Comparison of ENCODE assay signal across 12 cellular contexts in genomic region chr2:134169788-134170187, GRCh38.
DNase-seq lines count a peak whose midpoint lies in the region; ATAC-seq lines count a peak whose summit lies in the region.
"Had no signal": no experiment of that assay in that cellular context is flagged by ENCODE, and none has a peak within 500 bp of the region (broad histone marks: within the 10 kb centered on the region; RNA-seq: fewer than 3 reads in every experiment).

No MANE protein-coding gene starts in this region.

- no peaks in the 10 kb centered on the region for H3K27me3 Mint-ChIP-seq in naive thymus-derived CD4-positive, alpha-beta T cell
- H3K27me3 Mint-ChIP-seq: natural killer cell treated with Interleukin-12 subunit alpha and Interleukin-12 subunit beta and Interleukin-15 and Interleukin-18, amount 100 ng/mL, for 72 hours had no signal

- no peaks in the 10 kb centered on the region for H3K27me3 ChIP-seq in naive thymus-derived CD4-positive, alpha-beta T cell (ENCODE audit: control insufficient read depth in 2 of 2, insufficient read depth in 2 of 2, low read length in 2 of 2)

- no peak overlapping the region for H3K4me3 Mint-ChIP-seq in naive thymus-derived CD4-positive, alpha-beta T cell
- H3K4me3 Mint-ChIP-seq: natural killer cell treated with Interleukin-12 subunit alpha and Interleukin-12 subunit beta and Interleukin-15 and Interleukin-18, amount 100 ng/mL, for 72 hours had no signal

- no peak overlapping the region for H3K4me3 ChIP-seq in naive thymus-derived CD4-positive, alpha-beta T cell (ENCODE audit: low read length)
- H3K4me3 ChIP-seq: PC-9, thoracic aorta had no signal

- H3K9me3 ChIP-seq in naive thymus-derived CD4-positive, alpha-beta T cell (ENCODE audit: control insufficient read depth in 2 of 3, low read length in 3 of 3) = no peaks in the 10 kb centered on the region
- H3K9me3 ChIP-seq: thoracic aorta had no signal

- peaks cover 19 to 90% (median 77%) of the 10 kb centered on the region in 7 donors for H3K4me1 Mint-ChIP-seq in naive thymus-derived CD4-positive, alpha-beta T cell

- no peaks in the 10 kb centered on the region for H3K36me3 ChIP-seq in naive thymus-derived CD4-positive, alpha-beta T cell (ENCODE audit: control insufficient read depth in 2 of 3, insufficient read depth in 3 of 3, low read length in 3 of 3)
- H3K36me3 ChIP-seq: thoracic aorta had no signal

- H3K36me3 Mint-ChIP-seq in naive thymus-derived CD4-positive, alpha-beta T cell = peaks cover 0 to 14% (median 0%) of the 10 kb centered on the region in 5 donors
- H3K36me3 Mint-ChIP-seq: natural killer cell treated with Interleukin-12 subunit alpha and Interleukin-12 subunit beta and Interleukin-15 and Interleukin-18, amount 100 ng/mL, for 72 hours had no signal

- POLR2A ChIA-PET in naive thymus-derived CD4-positive, alpha-beta T cell (lab: Charles Lee) = interaction anchor here (0.6 kb wide), 2 partner anchors 26 to 34 kb away, joined by 3 read pairs; no protein-coding TSS in a partner anchor

- no peak overlapping the region for H3K27ac ChIP-seq in naive thymus-derived CD4-positive, alpha-beta T cell (ENCODE audit: low read depth, low read length)
- H3K27ac ChIP-seq: PC-9, thoracic aorta had no signal

- ATAC-seq in GM18519 (IDR thresholded peaks at IDR 0.05; ENCODE audit: low FRiP score, unreplicated experiment) (peak; percentile 59), GM21423 (IDR thresholded peaks at IDR 0.05; ENCODE audit: unreplicated experiment) (peak; percentile 52), HG03521 (IDR thresholded peaks at IDR 0.05; ENCODE audit: unreplicated experiment) (peak; percentile 47), GM21526 (IDR thresholded peaks at IDR 0.05; ENCODE audit: low FRiP score, unreplicated experiment) (no peak)
- ATAC-seq in naive thymus-derived CD4-positive, alpha-beta T cell = no peak

- DNase-seq in naive thymus-derived CD4-positive, alpha-beta T cell = no peak
- DNase-seq in OCI-M2 (lab: John Stamatoyannopoulos, UW; ENCODE audit: unreplicated experiment) = no peak
- DNase-seq in NCI-H1105 (lab: John Stamatoyannopoulos, UW) = no peak
- DNase-seq: anterior cingulate cortex, NCI-H1694, PC-9 had no signal

- intact Hi-C loops in naive thymus-derived CD4-positive, alpha-beta T cell (cut with micrococcal nuclease) = no loop called here

- peaks cover 0 to under 1% (median 0%) of the 10 kb centered on the region in 11 donors for H3K9me3 Mint-ChIP-seq in naive thymus-derived CD4-positive, alpha-beta T cell
- H3K9me3 Mint-ChIP-seq: natural killer cell treated with Interleukin-12 subunit alpha and Interleukin-12 subunit beta and Interleukin-15 and Interleukin-18, amount 100 ng/mL, for 72 hours had no signal

- CTCF ChIA-PET in naive thymus-derived CD4-positive, alpha-beta T cell (lab: Charles Lee) = no interaction called here

- H3K4me1 ChIP-seq in naive thymus-derived CD4-positive, alpha-beta T cell (ENCODE audit: control insufficient read depth in 2 of 2, insufficient read depth in 2 of 2, low read length in 2 of 2) = peaks cover 0 to 15% of the 10 kb centered on the region in 2 donors

- peak overlapping the region in 5 of 9 donors; percentile 14 to 68 (median 47) for H3K27ac Mint-ChIP-seq in naive thymus-derived CD4-positive, alpha-beta T cell

Comparison
In these comparisons a context has a peak if more than half of its experiments do, and no peak if none do; other contexts are left out.
1. ATAC-seq: peak in GM18519 (single experiment), GM21423 (single experiment) and HG03521 (single experiment); none in naive thymus-derived CD4-positive, alpha-beta T cell (single experiment) and GM21526 (single experiment).